In the genomic region with DNA sequence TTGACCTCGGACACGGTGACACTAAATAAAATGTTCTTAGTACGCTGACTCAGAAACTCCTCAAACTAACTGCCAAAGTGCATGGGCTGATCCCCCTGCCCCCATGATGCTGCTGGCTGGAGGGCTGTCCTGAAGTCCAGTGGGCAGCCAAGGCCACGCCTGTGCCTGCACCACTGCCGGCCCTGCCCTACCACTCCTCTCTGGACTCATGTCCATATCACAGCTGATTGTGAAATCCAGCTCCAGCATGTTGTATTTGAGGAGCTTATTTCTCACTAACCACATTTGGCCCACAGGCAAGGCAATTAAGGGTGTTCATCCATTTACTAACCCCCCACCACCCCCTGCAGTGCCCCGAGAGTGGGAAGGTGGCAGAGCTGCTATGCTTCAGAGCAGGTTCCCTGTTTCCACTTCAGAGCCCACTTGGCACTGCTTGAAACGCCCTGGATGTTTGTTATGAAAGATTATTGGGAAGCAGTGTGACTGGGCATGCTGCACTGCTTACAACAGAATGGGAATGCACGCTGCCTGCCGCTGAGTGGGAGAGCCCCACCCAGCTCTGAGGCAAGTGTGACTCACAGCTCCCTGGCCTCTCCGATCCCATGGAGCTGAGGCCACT, we compare ENCODE assay signal across 10 cellular contexts.
DNase-seq lines count a peak whose midpoint lies in the region; ATAC-seq, FAIRE-seq and TF ChIP-seq lines count a peak whose summit lies in the region.
"Had no signal": no experiment of that assay in that cellular context is flagged by ENCODE, and none has a peak within 500 bp of the region (broad histone marks: within the 10 kb centered on the region; RNA-seq: fewer than 3 reads in every experiment).

No MANE protein-coding gene starts in this region.

- H3K9me3 ChIP-seq in WERI-Rb-1 (ENCODE audit: severe bottlenecking) = no peaks in the 10 kb centered on the region

- no peak for TF ChIP-seq CTCF in WERI-Rb-1 (IDR thresholded peaks at IDR 0.05; ENCODE audit: low read depth, low read length)

- TF ChIP-seq POLR2A in GM12891 (IDR thresholded peaks at IDR 0.05; ENCODE audit: low read depth, low read length) = no peak

- H3K27ac ChIP-seq in epithelial cell of prostate (peak overlapping the region; percentile 46), WERI-Rb-1 (no peak overlapping the region)

- DNase-seq in activated effector memory CD4-positive, alpha-beta T cell treated with anti-CD3 and anti-CD28 coated beads, Interleukin-2, amount 50 U/mL, for 16 hours = peak; percentile 6
- no peak for DNase-seq in activated effector memory CD4-positive, alpha-beta T cell treated with Interleukin-2 at 50 U/mL for 16 hours
- DNase-seq in epithelial cell of prostate (ENCODE audit: low read depth, low spot score) = peak; percentile 39
- peak; percentile 76 for DNase-seq in mucosa of gallbladder (ENCODE audit: low spot score)
- no peak for DNase-seq in activated gamma-delta T cell (lab: John Stamatoyannopoulos, UW)
- no peak for DNase-seq in GM12891 (ENCODE audit: insufficient read length, low spot score)
- no peak for DNase-seq in WERI-Rb-1
- DNase-seq: activated naive CD4-positive, alpha-beta T cell treated with anti-CD3 and anti-CD28 coated beads, Interleukin-2, amount 10 ng/mL, durations not matched to agents 7 days and 5 days; NCI-H146 had no signal

- H3K36me3 ChIP-seq in WERI-Rb-1 = no peaks in the 10 kb centered on the region

- no peak for FAIRE-seq in GM12891 (lab: Jason Lieb, UNC)

- no peak overlapping the region for H3K4me3 ChIP-seq in WERI-Rb-1 (ENCODE audit: low read depth, low read length)

- ATAC-seq in HG02870 (IDR thresholded peaks at IDR 0.05; ENCODE audit: unreplicated experiment) = no peak

- peaks cover 69% of the 10 kb centered on the region for H3K27me3 ChIP-seq in WERI-Rb-1 (ENCODE audit: insufficient read depth, low read depth, severe bottlenecking)

TF ChIP-seq in GM12891, 5 proteins besides CTCF, POLR2A, EP300 and RAD21:
- TF ChIP-seq SPI1 (IDR thresholded peaks at IDR 0.05; ENCODE audit: low read depth, low read length) = no peak
- no peak for TF ChIP-seq TAF1 (IDR thresholded peaks at IDR 0.05; ENCODE audit: low read depth, low read length)
- TF ChIP-seq POLR2AphosphoS5 (IDR thresholded peaks at IDR 0.05; ENCODE audit: low read depth, low read length) = no peak
- no peak for TF ChIP-seq PAX5 (IDR thresholded peaks at IDR 0.05; ENCODE audit: insufficient read depth, low read length, severe bottlenecking)
- TF ChIP-seq POU2F2 (IDR thresholded peaks at IDR 0.05; ENCODE audit: low read depth, low read length) = no peak

Comparison
In these comparisons a context has a peak if more than half of its experiments do, and no peak if none do; other contexts are left out.
1. DNase-seq: peak in activated effector memory CD4-positive, alpha-beta T cell treated with anti-CD3 and anti-CD28 coated beads, Interleukin-2, amount 50 U/mL, for 16 hours (single experiment), epithelial cell of prostate (single experiment) and mucosa of gallbladder (single experiment); none in activated effector memory CD4-positive, alpha-beta T cell treated with Interleukin-2 at 50 U/mL for 16 hours (single experiment), activated gamma-delta T cell (single experiment), GM12891 (single experiment) and WERI-Rb-1 (single experiment).